In the genomic region with DNA sequence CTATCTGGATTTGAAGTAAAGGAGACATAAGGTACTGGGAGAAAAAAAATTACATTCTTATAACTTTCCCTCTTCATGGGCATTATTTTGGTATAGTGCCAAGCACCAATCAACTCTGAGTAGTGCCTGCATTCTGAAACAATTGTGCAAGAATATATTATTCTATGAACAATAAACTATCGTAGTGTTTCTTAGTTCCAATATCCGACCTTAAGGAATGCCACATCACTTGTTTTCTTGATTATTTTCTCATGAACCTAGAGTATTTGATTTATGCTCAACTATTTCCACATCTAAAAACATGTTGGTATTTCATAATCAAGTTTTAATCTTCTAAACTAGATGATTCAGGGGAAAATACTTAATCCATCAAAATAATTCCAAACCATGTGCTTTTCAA, we compare ENCODE assay signal across 24 cellular contexts.
"Had no signal": no experiment of that assay in that cellular context is flagged by ENCODE, and none has a peak within 500 bp of the region (broad histone marks: within the 10 kb centered on the region; RNA-seq: fewer than 3 reads in every experiment).

No MANE protein-coding gene starts in this region.

- H3K36me3 Mint-ChIP-seq: activated naive CD8-positive, alpha-beta T cell treated with anti-CD3 and anti-CD28 coated beads for 36 hours; immature natural killer cell; natural killer cell; neural progenitor cell had no signal

- H2AFZ ChIP-seq: neural progenitor cell had no signal

- DNase-seq: activated CD4-positive, alpha-beta T cell treated with anti-CD3 and anti-CD28 coated beads for 4 hours; activated CD4-positive, alpha-beta T cell treated with anti-CD3 and anti-CD28 coated beads, Interleukin-2, amount 50 U/mL, for 4 hours; activated effector memory CD4-positive, alpha-beta T cell treated with Interleukin-2 at 50 U/mL for 16 hours; activated naive CD4-positive, alpha-beta T cell treated with anti-CD3 and anti-CD28 coated beads for 36 hours; activated naive CD8-positive, alpha-beta T cell treated with anti-CD3 and anti-CD28 coated beads for 36 hours; amniotic stem cell; dermis blood vessel endothelial cell; effector CD8-positive, alpha-beta T cell; esophagus squamous epithelium; head of caudate nucleus; hypothalamus; immature natural killer cell; lower lobe of right lung; mesenchymal stem cell; natural killer cell; occipital lobe; right cardiac atrium; spleen; stimulated activated naive CD4-positive, alpha-beta T cell; tibial artery; upper lobe of right lung had no signal

- H3K27ac Mint-ChIP-seq: activated naive CD4-positive, alpha-beta T cell treated with anti-CD3 and anti-CD28 coated beads for 36 hours; activated naive CD8-positive, alpha-beta T cell treated with anti-CD3 and anti-CD28 coated beads for 36 hours; immature natural killer cell; natural killer cell; neural progenitor cell had no signal

- H3K27ac ChIP-seq: epithelial cell of prostate, esophagus squamous epithelium, lower lobe of right lung, neural progenitor cell, spleen, suprapubic skin, tibial artery, upper lobe of right lung had no signal

- H3K9me3 ChIP-seq: esophagus squamous epithelium, lower lobe of right lung, suprapubic skin, tibial artery, upper lobe of right lung had no signal

- H3K4me3 Mint-ChIP-seq: activated naive CD4-positive, alpha-beta T cell treated with anti-CD3 and anti-CD28 coated beads for 36 hours; activated naive CD8-positive, alpha-beta T cell treated with anti-CD3 and anti-CD28 coated beads for 36 hours; immature natural killer cell; natural killer cell; neural progenitor cell had no signal

- H3K4me3 ChIP-seq: esophagus squamous epithelium, lower lobe of right lung, neural progenitor cell, spleen, suprapubic skin, tibial artery, upper lobe of right lung had no signal

- H3K9ac ChIP-seq: neural progenitor cell had no signal

- H3K4me1 Mint-ChIP-seq: activated naive CD8-positive, alpha-beta T cell treated with anti-CD3 and anti-CD28 coated beads for 36 hours; immature natural killer cell; natural killer cell; neural progenitor cell had no signal

- H3K9me3 Mint-ChIP-seq: activated naive CD4-positive, alpha-beta T cell treated with anti-CD3 and anti-CD28 coated beads for 36 hours; activated naive CD8-positive, alpha-beta T cell treated with anti-CD3 and anti-CD28 coated beads for 36 hours; neural progenitor cell had no signal

- H3K4me2 ChIP-seq: neural progenitor cell had no signal

- ATAC-seq: lower lobe of right lung, natural killer cell, right cardiac atrium, upper lobe of right lung had no signal

- H3K4me1 ChIP-seq: esophagus squamous epithelium, lower lobe of right lung, neural progenitor cell, spleen, suprapubic skin, tibial artery, upper lobe of right lung had no signal

- H3K36me3 ChIP-seq: esophagus squamous epithelium, lower lobe of right lung, neural progenitor cell, spleen, suprapubic skin, tibial artery, upper lobe of right lung had no signal

- H3K27me3 ChIP-seq: esophagus squamous epithelium, neural progenitor cell, suprapubic skin, tibial artery, upper lobe of right lung had no signal
